ENCODE assay signal across 1 cellular context in genomic region chr5:138213161-138214029, GRCh38.
A peak's percentile ranks its signal among the peaks of the same experiment; 100 is the strongest.
TF ChIP-seq lines count a peak whose summit lies in the region.

TSS of gene CDC23 (minus strand) at chr5:138213323. CDS start at chr5:138213312, 11 bp downstream.

TF ChIP-seq in GM12878, 131 proteins besides CTCF, POLR2A, EP300 and RAD21 (continued from another document and continues in another):
- TF ChIP-seq ZBTB33 (IDR thresholded peaks at IDR 0.05) (no peak), LARP7 (IDR thresholded peaks at IDR 0.05) (no peak), SP1 (IDR thresholded peaks at IDR 0.05; ENCODE audit: low read depth, low read length) (peak; percentile 95), ZNF24 (IDR thresholded peaks at IDR 0.05) (no peak), NR2C1 (IDR thresholded peaks at IDR 0.05) (peak; percentile 18; the same call in 1 of the 2 replicates), ZNF217 (IDR thresholded peaks at IDR 0.05) (no peak), KLF5 (IDR thresholded peaks at IDR 0.05; ENCODE audit: partially characterized antibody) (no peak), TAF1 (IDR thresholded peaks at IDR 0.05; ENCODE audit: borderline replicate concordance, low read depth, low read length) (peak; percentile 93), CEBPZ (IDR thresholded peaks at IDR 0.05; ENCODE audit: low read depth, low read length) (no peak), YY1 (IDR thresholded peaks at IDR 0.05; ENCODE audit: low read depth, low read length) (peak; percentile 98), FOXK2 (IDR thresholded peaks at IDR 0.05) (peak; percentile 61; the same call in 1 of the 2 replicates), CHD1 (IDR thresholded peaks at IDR 0.05; ENCODE audit: low read depth, low read length) (no peak), E4F1 (IDR thresholded peaks at IDR 0.05; ENCODE audit: borderline replicate concordance, partially characterized antibody) (no peak), MYC (IDR thresholded peaks at IDR 0.05; ENCODE audit: insufficient read depth, insufficient read length, insufficient replicate concordance, low read length, severe bottlenecking) (no peak), ZZZ3 (IDR thresholded peaks at IDR 0.05; ENCODE audit: control insufficient read depth, insufficient read length, low read depth) (no peak), FOS (IDR thresholded peaks at IDR 0.05; ENCODE audit: borderline replicate concordance, extremely low read depth, insufficient read length) (peak; percentile 58), KAT2A (conservative IDR thresholded peaks at IDR 0.05; ENCODE audit: control insufficient read depth, low read depth, low read length) (no peak), RB1 (IDR thresholded peaks at IDR 0.05; ENCODE audit: borderline replicate concordance) (peak; percentile 85; the same call in 1 of the 2 replicates), IKZF2 (IDR thresholded peaks at IDR 0.05) (peak; percentile 6 to 74), RELA (IDR thresholded peaks at IDR 0.05; ENCODE audit: borderline replicate concordance, partially characterized antibody) (no peak), MTA3 (IDR thresholded peaks at IDR 0.05; ENCODE audit: borderline replicate concordance, low read length) (no peak), TCF3 (IDR thresholded peaks at IDR 0.05; ENCODE audit: borderline replicate concordance, insufficient read depth, low read depth, low read length) (no peak), NR2C2 (IDR thresholded peaks at IDR 0.05; ENCODE audit: borderline replicate concordance, control insufficient read depth, insufficient read length, low read depth) (no peak), ATF2 (IDR thresholded peaks at IDR 0.05; ENCODE audit: low read length) (no peak), MEF2B (IDR thresholded peaks at IDR 0.05; ENCODE audit: partially characterized antibody, poor library complexity, severe bottlenecking) (no peak), SIX5 (IDR thresholded peaks at IDR 0.05; ENCODE audit: low read depth, low read length, severe bottlenecking) (peak; percentile 40), ZBTB40 (IDR thresholded peaks at IDR 0.05; ENCODE audit: borderline replicate concordance) (no peak; the same call in 1 of the 2 replicates), SMAD5 (IDR thresholded peaks at IDR 0.05; ENCODE audit: low read depth) (no peak), PML (IDR thresholded peaks at IDR 0.05; ENCODE audit: low read length) (peak; percentile 72; the same call in 1 of the 2 replicates), CREM (IDR thresholded peaks at IDR 0.05; ENCODE audit: low read depth) (peak; percentile 89), ZNF687 (IDR thresholded peaks at IDR 0.05) (no peak), E2F4 (IDR thresholded peaks at IDR 0.05; ENCODE audit: low read depth, low read length) (peak; percentile 98), SKIL (IDR thresholded peaks at IDR 0.05; ENCODE audit: low read depth, poor library complexity, severe bottlenecking) (no peak), HDAC6 (IDR thresholded peaks at IDR 0.05; ENCODE audit: unreplicated experiment) (no peak), SIN3A (IDR thresholded peaks at IDR 0.05; ENCODE audit: low read depth, low read length) (peak; percentile 99), NRF1 (conservative IDR thresholded peaks at IDR 0.05; ENCODE audit: low read depth, low read length) (no peak), RUNX3 (IDR thresholded peaks at IDR 0.05; ENCODE audit: low read length) (no peak)
